8 cellular contexts compared by ENCODE assay signal in the genomic region with DNA sequence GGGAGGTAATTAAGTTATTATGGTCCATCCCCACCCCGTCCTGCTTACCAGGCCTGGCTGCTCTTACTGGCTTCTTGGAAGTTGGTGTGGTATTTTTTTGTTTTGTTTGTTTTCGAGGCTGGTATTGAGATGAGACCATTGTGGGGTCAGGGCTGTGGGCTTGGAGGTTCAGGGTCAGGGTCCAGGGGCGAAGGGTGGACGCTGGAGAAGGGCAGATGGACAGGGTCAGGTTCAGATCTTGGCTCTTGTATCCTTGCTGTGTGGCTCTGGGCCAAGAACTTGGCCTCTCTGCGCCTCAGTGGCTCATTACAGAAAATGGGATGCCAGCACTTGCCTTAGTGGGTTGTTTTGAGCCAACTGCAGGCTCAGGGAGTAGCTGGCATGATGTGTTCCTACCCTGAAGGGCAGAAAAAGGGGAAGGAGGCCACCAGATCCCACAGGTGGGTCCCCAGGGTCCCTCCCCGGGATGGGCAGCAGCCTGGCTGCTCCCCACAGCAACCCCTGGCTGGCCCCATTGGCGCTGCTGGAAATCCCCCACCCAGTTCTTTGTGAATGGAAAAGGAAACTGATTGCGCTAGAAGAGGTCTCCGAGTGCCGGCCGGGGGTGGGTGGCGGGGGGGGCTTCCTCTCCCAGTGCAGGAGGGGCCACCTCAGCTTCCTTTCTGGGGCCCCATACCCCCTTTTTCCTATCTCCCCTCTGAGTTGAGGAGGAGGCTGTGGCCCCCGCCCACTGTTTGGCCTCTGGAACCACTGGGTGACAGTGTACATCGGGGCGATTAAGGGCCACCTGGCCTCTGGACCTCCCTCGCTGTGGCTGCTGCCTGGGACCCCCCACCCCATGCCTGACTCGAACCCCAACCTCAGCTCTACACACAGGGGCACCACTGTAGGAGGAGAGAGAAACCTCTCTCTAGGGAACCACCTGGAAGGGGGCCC. TPM values are rescaled to one million over a fixed set of nuclear protein-coding genes. Genes with fewer than 3 reads are reported as not detected.
A peak's percentile ranks its signal among the peaks of the same experiment; 100 is the strongest.
DNase-seq lines count a peak whose midpoint lies in the region; ATAC-seq, FAIRE-seq and TF ChIP-seq lines count a peak whose summit lies in the region.

No MANE protein-coding gene starts in this region.

- peak; percentile 41 for ATAC-seq in GM12878
- ATAC-seq in GM19467 (IDR thresholded peaks at IDR 0.05; ENCODE audit: unreplicated experiment) = no peak
- no peak for ATAC-seq in GM18858 (IDR thresholded peaks at IDR 0.05; ENCODE audit: unreplicated experiment)
- no peak for ATAC-seq in HG03469 (IDR thresholded peaks at IDR 0.05; ENCODE audit: unreplicated experiment)

- peak overlapping the region; percentile 95 for H3K27ac ChIP-seq in GM12878 (ENCODE audit: control insufficient read depth, insufficient read depth)

- H3K27ac Mint-ChIP-seq in Calu3 (ENCODE audit: unreplicated experiment) = peak overlapping the region; percentile 31
- H3K27ac Mint-ChIP-seq in osteocyte (ENCODE audit: unreplicated experiment) = peak overlapping the region; percentile 78

- RAD21 ChIA-PET in GM12878 (lab: Charles Lee; ENCODE audit: unreplicated experiment) = interaction anchor here (0.7 to 5.2 kb wide), 10 partner anchors 10 to 34 kb away, joined by 3 to 53 read pairs (median 24); no protein-coding TSS in a partner anchor

- intact Hi-C loops in Calu3 (cut with micrococcal nuclease; ENCODE audit: unreplicated experiment) (no loop called here), GM12878 (cut with micrococcal nuclease; ENCODE audit: unreplicated experiment) (loop anchor here (1.0 to 2.0 kb wide), 2 partner anchors 15 to 26 kb away; a partner anchor contains a TSS)

- TF ChIP-seq CTCF in Calu3 (IDR thresholded peaks at IDR 0.05; ENCODE audit: unreplicated experiment) (no peak), GM12878 (IDR thresholded peaks at IDR 0.05 in 2 of 3, conservative IDR thresholded peaks at IDR 0.05 in 1 of 3; ENCODE audit: control insufficient read depth in 2 of 3, extremely low read depth in 1 of 3, insufficient read depth in 1 of 3, low read depth in 3 of 3, low read length in 3 of 3) (no peak; a peak in 1 of 6 replicates), osteocyte (IDR thresholded peaks at IDR 0.05) (no peak)

- DNase-seq in Calu3 = no peak
- peak; percentile 61 for DNase-seq in T follicular helper cell (ENCODE audit: low read depth)
- no peak for DNase-seq in GM12878 (ENCODE audit: low read depth, low spot score)
- DNase-seq in osteocyte (ENCODE audit: extremely low spot score, unreplicated experiment) = no peak
- no peak for DNase-seq in NCI-H2029 treated with DMSO at 0.1 percent for 48 hours (lab: John Stamatoyannopoulos, UW)

- SMC1A ChIA-PET in GM12878 (lab: Charles Lee; ENCODE audit: uncharacterized antibody, unreplicated experiment) = interaction anchor here (0.7 to 7.7 kb wide), 12 partner anchors 10 to 98 kb away, joined by 3 to 57 read pairs (median 12); a partner anchor contains a TSS

- peak in 1 of 2 experiments; percentile 15; a peak in 1 of 4 replicates for TF ChIP-seq EP300 in GM12878 (IDR thresholded peaks at IDR 0.05; ENCODE audit: borderline replicate concordance in 1 of 2, control insufficient read depth in 1 of 2, low read depth in 2 of 2, low read length in 2 of 2)

- H3K4me1 Mint-ChIP-seq in Calu3 (ENCODE audit: low read depth, unreplicated experiment) (peaks cover 27% of the 10 kb centered on the region), osteocyte (ENCODE audit: unreplicated experiment) (peaks cover 59% of the 10 kb centered on the region)

- peak overlapping the region; percentile 99 for H3K4me2 ChIP-seq in GM12878 (ENCODE audit: control insufficient read depth, insufficient read depth)

- in situ Hi-C loops in GM12878 (cut with MboI) = loop anchor here (25.0 kb wide), 1 partner anchor 1782 kb away; a partner anchor contains a TSS

- no peaks in the 10 kb centered on the region for H3K9me3 Mint-ChIP-seq in Calu3 (ENCODE audit: low read depth, unreplicated experiment)
- no peaks in the 10 kb centered on the region for H3K9me3 Mint-ChIP-seq in osteocyte (ENCODE audit: unreplicated experiment)

- no peaks in the 10 kb centered on the region for H3K27me3 ChIP-seq in GM12878 (replicated peaks in 1 of 2; ENCODE audit: control insufficient read depth in 2 of 2, insufficient read depth in 2 of 2, low read length in 1 of 2)

- peaks cover 89% of the 10 kb centered on the region for H3K79me2 ChIP-seq in GM12878 (ENCODE audit: control insufficient read depth, insufficient read depth, low read length)

- CTCF ChIA-PET in Calu3 (lab: Charles Lee) = interaction anchor here (0.9 to 1.3 kb wide), 2 partner anchors 12 to 33 kb away, joined by 3 to 8 read pairs; no protein-coding TSS in a partner anchor
- CTCF ChIA-PET in GM12878 (lab: Yijun Ruan, JAX) = interaction anchor here (1.0 to 10.2 kb wide), 8 partner anchors 8 to 34 kb away, joined by 3 to 160 read pairs (median 19); no protein-coding TSS in a partner anchor

- peaks cover 85% of the 10 kb centered on the region for H3K4me1 ChIP-seq in GM12878 (ENCODE audit: control insufficient read depth, insufficient read depth, low read length)

- peak; percentile 47 for FAIRE-seq in GM12878 (lab: Jason Lieb, UNC)

- TF ChIP-seq RAD21 in GM12878 (IDR thresholded peaks at IDR 0.05; ENCODE audit: insufficient read depth, low read depth, low read length) = 0 out of 2 replicates have a peak, but pooled peaks have one; percentile 0

- H3K27me3 Mint-ChIP-seq in Calu3 (ENCODE audit: unreplicated experiment) (no peaks in the 10 kb centered on the region), osteocyte (ENCODE audit: unreplicated experiment) (no peaks in the 10 kb centered on the region)

- H2AFZ ChIP-seq in GM12878 (ENCODE audit: control insufficient read depth, low read depth, low read length) = no peak overlapping the region; the same call in 1 of the 2 replicates

- WGBS in GM12878 (ENCODE audit: insufficient coverage, insufficient replicate concordance, low lambda C conversion rate, missing lambda C conversion rate) = 0% methylated on average over 14 of the region's 17 CpGs

- no peaks in the 10 kb centered on the region for H3K9me3 ChIP-seq in GM12878 (replicated peaks; ENCODE audit: control insufficient read depth, insufficient read depth, low read length)

- peaks cover 34% of the 10 kb centered on the region for H3K36me3 Mint-ChIP-seq in Calu3 (ENCODE audit: insufficient read depth, unreplicated experiment)
- H3K36me3 Mint-ChIP-seq in osteocyte (ENCODE audit: unreplicated experiment) = no peaks in the 10 kb centered on the region

- peaks cover 3 to 9% of the 10 kb centered on the region in 2 experiments; a peak in 3 of 4 replicates for H3K36me3 ChIP-seq in GM12878 (ENCODE audit: control insufficient read depth in 2 of 2, insufficient read depth in 2 of 2, low read length in 1 of 2)

- POLR2A ChIA-PET in GM12878 (lab: Charles Lee) = interaction anchor here (0.6 to 12.0 kb wide), 8 partner anchors 10 to 1066 kb away, joined by 3 to 188 read pairs (median 4); a partner anchor contains a TSS

- H3K9ac ChIP-seq in GM12878 (ENCODE audit: control insufficient read depth, insufficient read depth, low read length) = peak overlapping the region; percentile 91

- TF ChIP-seq POLR2A in GM12878 (IDR thresholded peaks at IDR 0.05; ENCODE audit: low read depth, low read length) = no peak

- H3K4me3 Mint-ChIP-seq in Calu3 (ENCODE audit: low read depth, unreplicated experiment) (no peak overlapping the region), osteocyte (ENCODE audit: unreplicated experiment) (no peak overlapping the region)

- peak overlapping the region; percentile 52 for H3K4me3 ChIP-seq in GM12878

- BruUV-seq in Calu3 (replicated peaks; lab: Mats Ljungman, UMichigan) = no TSS peak
- BruUV-seq in GM12878 (replicated peaks; lab: Mats Ljungman, UMichigan) = TSS peak; percentile 68

- peaks cover 3% of the 10 kb centered on the region; the same call in 1 of the 2 replicates for H4K20me1 ChIP-seq in GM12878 (ENCODE audit: control insufficient read depth, insufficient read depth)

TF ChIP-seq in GM12878, 131 proteins besides CTCF, POLR2A, EP300 and RAD21 (continues in another document):
- TF ChIP-seq, protein P1, sequence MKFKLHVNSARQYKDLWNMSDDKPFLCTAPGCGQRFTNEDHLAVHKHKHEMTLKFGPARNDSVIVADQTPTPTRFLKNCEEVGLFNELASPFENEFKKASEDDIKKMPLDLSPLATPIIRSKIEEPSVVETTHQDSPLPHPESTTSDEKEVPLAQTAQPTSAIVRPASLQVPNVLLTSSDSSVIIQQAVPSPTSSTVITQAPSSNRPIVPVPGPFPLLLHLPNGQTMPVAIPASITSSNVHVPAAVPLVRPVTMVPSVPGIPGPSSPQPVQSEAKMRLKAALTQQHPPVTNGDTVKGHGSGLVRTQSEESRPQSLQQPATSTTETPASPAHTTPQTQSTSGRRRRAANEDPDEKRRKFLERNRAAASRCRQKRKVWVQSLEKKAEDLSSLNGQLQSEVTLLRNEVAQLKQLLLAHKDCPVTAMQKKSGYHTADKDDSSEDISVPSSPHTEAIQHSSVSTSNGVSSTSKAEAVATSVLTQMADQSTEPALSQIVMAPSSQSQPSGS (IDR thresholded peaks at IDR 0.05; ENCODE audit: low read length) = no peak

RNA-seq across cellular contexts. Expression of a gene that starts 25.0 kb away (rescaled TPM):
- total RNA-seq in Calu3 (2022) (14.3 and 17.3 TPM in 2 replicates), GM12878 (2014; rRNA removed) (32.3 and 32.5 TPM in 2 replicates), GM12878 (2014; rRNA removed; fragmentation: Illumina TruSeq; extraction: Trizol) (25.3 and 27.6 TPM in 2 replicates), GM12878 (2021) (43.2 and 46.4 TPM in 2 replicates), osteocyte (36.4 and 37.4 TPM in 2 replicates)
- 28.3 and 28.4 TPM in 2 replicates for total RNA-seq in GM12878 (2013; cell fraction: nucleolus; rRNA removed)
- 18.6 TPM for polyA plus RNA-seq in GM12878 (2011; ENCODE audit: low read depth)
- polyA plus RNA-seq in GM12878 (2011; rRNA removed) (15.0 and 19.1 TPM in 2 replicates), GM12878 (2014; fragmentation: Illumina TruSeq; extraction: Trizol) (35.6 and 38.3 TPM in 2 replicates), GM12878 (2014; fragmentation: Nextera tagmentation; extraction: Ambion mirVana) (1 to 10 TPM; 5.8 to 8.5 TPM), GM12878 (2014; rRNA removed) (28.1 and 31.0 TPM in 2 replicates), GM12878 (2016; fragmentation: Nextera tagmentation; extraction: Ambion mirVana) (10 to 100 TPM in 1 of 2 experiments, 1 to 10 TPM in 1; 9.1 to 11.9 TPM)
- polyA plus RNA-seq in GM12878 (2011; cell fraction: cytosol; rRNA removed) = 19.4 and 21.7 TPM in 2 replicates
- 18.9 and 27.2 TPM in 2 replicates for polyA plus RNA-seq in GM12878 (2011; cell fraction: nucleus; rRNA removed)
- polyA plus RNA-seq in GM12878 (2012) = 18.0 and 25.3 TPM in 2 replicates
- 15.0 and 18.0 TPM in 2 replicates for polyA minus RNA-seq in GM12878 (2011; rRNA and poly(A)+ RNA removed)
- polyA minus RNA-seq in GM12878 (2011; cell fraction: cytosol; rRNA and poly(A)+ RNA removed) = 11.4 and 13.1 TPM in 2 replicates
- 4.8 and 11.5 TPM in 2 replicates for polyA minus RNA-seq in GM12878 (2011; cell fraction: nucleus; rRNA and poly(A)+ RNA removed)
